ENCODE assay signal across 1 cellular context in genomic region chr2:170371231-170371630, GRCh38.
TF ChIP-seq lines count a peak whose summit lies in the region.

No MANE protein-coding gene starts in this region.

TF ChIP-seq in HEK293T, 16 proteins besides CTCF, POLR2A, EP300 and RAD21 (continued from another document):
- TF ChIP-seq FOXM1 (IDR thresholded peaks at IDR 0.05; ENCODE audit: borderline replicate concordance) (no peak), HDGF (IDR thresholded peaks at IDR 0.05; ENCODE audit: borderline replicate concordance) (no peak), FOXK2 (IDR thresholded peaks at IDR 0.05) (no peak), FOXA1 (IDR thresholded peaks at IDR 0.05) (no peak), BHLHE40 (IDR thresholded peaks at IDR 0.05; ENCODE audit: borderline replicate concordance) (no peak), L3MBTL2 (conservative IDR thresholded peaks at IDR 0.05) (no peak), SUZ12 (IDR thresholded peaks at IDR 0.05) (no peak), NFRKB (IDR thresholded peaks at IDR 0.05) (no peak)
